ENCODE assay signal across 1 cellular context in genomic region chr1:1305300-1306069, GRCh38.
TF ChIP-seq lines count a peak whose summit lies in the region.

No MANE protein-coding gene starts in this region.

TF ChIP-seq in HepG2, 621 proteins besides CTCF, POLR2A, EP300 and RAD21 (continued from another document and continues in another):
- no peak for TF ChIP-seq SKIL (CRISPR knock-in tag; IDR thresholded peaks at IDR 0.05; ENCODE audit: borderline replicate concordance)
- no peak for TF ChIP-seq ATF5 (CRISPR knock-in tag; IDR thresholded peaks at IDR 0.05; ENCODE audit: low read depth)
- no peak for TF ChIP-seq ZNF317 (CRISPR knock-in tag; IDR thresholded peaks at IDR 0.05)
- 0 out of 2 replicates have a peak, but pooled peaks have one; percentile 40 for TF ChIP-seq IRF9 (CRISPR knock-in tag; IDR thresholded peaks at IDR 0.05; ENCODE audit: borderline replicate concordance)
- no peak for TF ChIP-seq ZMAT5 (CRISPR knock-in tag; IDR thresholded peaks at IDR 0.05; ENCODE audit: borderline replicate concordance, low read depth)
- TF ChIP-seq ZNF749 (CRISPR knock-in tag; IDR thresholded peaks at IDR 0.05; ENCODE audit: borderline replicate concordance), result no peak
- peak; percentile 78; the same call in 1 of the 2 replicates for TF ChIP-seq NFKB2 (CRISPR knock-in tag; IDR thresholded peaks at IDR 0.05; ENCODE audit: borderline replicate concordance)
- TF ChIP-seq NAIF1 (CRISPR knock-in tag; IDR thresholded peaks at IDR 0.05; ENCODE audit: borderline replicate concordance), result no peak
- TF ChIP-seq SIX4 (CRISPR knock-in tag; IDR thresholded peaks at IDR 0.05), result no peak
- no peak for TF ChIP-seq ZNF230 (CRISPR knock-in tag; IDR thresholded peaks at IDR 0.05)
- no peak for TF ChIP-seq ARNTL (CRISPR knock-in tag; IDR thresholded peaks at IDR 0.05)
- TF ChIP-seq MED13 (CRISPR knock-in tag; IDR thresholded peaks at IDR 0.05), result 0 out of 2 replicates have a peak, but pooled peaks have one; percentile 33
- TF ChIP-seq IRF2 (CRISPR knock-in tag; IDR thresholded peaks at IDR 0.05), result no peak
- no peak for TF ChIP-seq KDM4B (CRISPR knock-in tag; IDR thresholded peaks at IDR 0.05)
- 0 out of 2 replicates have a peak, but pooled peaks have one; percentile 4 for TF ChIP-seq ZFP41 (CRISPR knock-in tag; IDR thresholded peaks at IDR 0.05; ENCODE audit: borderline replicate concordance)
- no peak for TF ChIP-seq HHEX (CRISPR knock-in tag; IDR thresholded peaks at IDR 0.05)
- TF ChIP-seq TAF15 (IDR thresholded peaks at IDR 0.05; ENCODE audit: low read depth, low read length, poor library complexity, severe bottlenecking), result no peak
- no peak for TF ChIP-seq ZNF720 (CRISPR knock-in tag; IDR thresholded peaks at IDR 0.05)
- TF ChIP-seq RXRA (CRISPR knock-in tag; IDR thresholded peaks at IDR 0.05), result 0 out of 2 replicates have a peak, but pooled peaks have one; percentile 11
- no peak for TF ChIP-seq ZZZ3 (CRISPR knock-in tag; IDR thresholded peaks at IDR 0.05; ENCODE audit: borderline replicate concordance)
- no peak for TF ChIP-seq KLF16 (CRISPR knock-in tag; IDR thresholded peaks at IDR 0.05)
- no peak for TF ChIP-seq ZNF615 (CRISPR knock-in tag; IDR thresholded peaks at IDR 0.05; ENCODE audit: borderline replicate concordance)
- TF ChIP-seq ZKSCAN5 (CRISPR knock-in tag; IDR thresholded peaks at IDR 0.05), result no peak
- 0 out of 2 replicates have a peak, but pooled peaks have one; percentile 26 for TF ChIP-seq HOXA9 (CRISPR knock-in tag; IDR thresholded peaks at IDR 0.05; ENCODE audit: borderline replicate concordance)
- TF ChIP-seq MED1 (CRISPR knock-in tag; IDR thresholded peaks at IDR 0.05), result peak; percentile 30; the same call in 1 of the 2 replicates
- 0 out of 2 replicates have a peak, but pooled peaks have one; percentile 1 for TF ChIP-seq ZHX2 (IDR thresholded peaks at IDR 0.05; ENCODE audit: low read depth)
- no peak for TF ChIP-seq ZHX2 (CRISPR knock-in tag; IDR thresholded peaks at IDR 0.05; ENCODE audit: borderline replicate concordance)
- no peak for TF ChIP-seq ARID5B (CRISPR knock-in tag; IDR thresholded peaks at IDR 0.05)
- TF ChIP-seq ZBED4 (CRISPR knock-in tag; IDR thresholded peaks at IDR 0.05; ENCODE audit: borderline replicate concordance), result no peak
- 0 out of 2 replicates have a peak, but pooled peaks have one; percentile 6 for TF ChIP-seq ZNF766 (CRISPR knock-in tag; IDR thresholded peaks at IDR 0.05; ENCODE audit: borderline replicate concordance)
- TF ChIP-seq ZKSCAN1 (IDR thresholded peaks at IDR 0.05; ENCODE audit: low read length), result no peak
- no peak for TF ChIP-seq ZNF788 (CRISPR knock-in tag; IDR thresholded peaks at IDR 0.05; ENCODE audit: borderline replicate concordance)
- TF ChIP-seq ZBTB7B (CRISPR knock-in tag; IDR thresholded peaks at IDR 0.05), result no peak
- TF ChIP-seq ZBTB3 (CRISPR knock-in tag; IDR thresholded peaks at IDR 0.05; ENCODE audit: borderline replicate concordance, low read depth), result no peak
- TF ChIP-seq JARID2 (CRISPR knock-in tag; IDR thresholded peaks at IDR 0.05; ENCODE audit: insufficient replicate concordance), result no peak
- no peak for TF ChIP-seq CERS6 (CRISPR knock-in tag; IDR thresholded peaks at IDR 0.05)
- TF ChIP-seq THYN1 (CRISPR knock-in tag; IDR thresholded peaks at IDR 0.05; ENCODE audit: borderline replicate concordance, low read depth), result no peak
- no peak for TF ChIP-seq ZNF629 (CRISPR knock-in tag; conservative IDR thresholded peaks at IDR 0.05)
- no peak; the same call in 1 of the 2 replicates for TF ChIP-seq KDM2A (CRISPR knock-in tag; IDR thresholded peaks at IDR 0.05; ENCODE audit: borderline replicate concordance, low read depth)
- no peak for TF ChIP-seq ZNF768 (CRISPR knock-in tag; IDR thresholded peaks at IDR 0.05)
- no peak for TF ChIP-seq HMG20A (CRISPR knock-in tag; IDR thresholded peaks at IDR 0.05; ENCODE audit: borderline replicate concordance)
- no peak for TF ChIP-seq ZSCAN9 (CRISPR knock-in tag; IDR thresholded peaks at IDR 0.05; ENCODE audit: borderline replicate concordance)
- TF ChIP-seq ZNF562 (CRISPR knock-in tag; IDR thresholded peaks at IDR 0.05; ENCODE audit: borderline replicate concordance), result no peak
- no peak for TF ChIP-seq ELF4 (CRISPR knock-in tag; IDR thresholded peaks at IDR 0.05; ENCODE audit: borderline replicate concordance)
- no peak for TF ChIP-seq SNAPC5 (CRISPR knock-in tag; IDR thresholded peaks at IDR 0.05; ENCODE audit: borderline replicate concordance)
- TF ChIP-seq HDAC2 (CRISPR knock-in tag; IDR thresholded peaks at IDR 0.05), result peak; percentile 18
